19 cellular contexts compared by ENCODE assay signal in genomic region chr18:1253825-1254224, GRCh38.
DNase-seq lines count a peak whose midpoint lies in the region; ATAC-seq, FAIRE-seq and TF ChIP-seq lines count a peak whose summit lies in the region.
"Had no signal": no experiment of that assay in that cellular context is flagged by ENCODE, and none has a peak within 500 bp of the region (broad histone marks: within the 10 kb centered on the region; RNA-seq: fewer than 3 reads in every experiment).

No MANE protein-coding gene starts in this region.

- H3K4me3 ChIP-seq in left lung (no peak overlapping the region), foreskin fibroblast (ENCODE audit: low read depth in 1 of 2, low read length in 2 of 2) (no peak overlapping the region), gastrocnemius medialis (no peak overlapping the region)
- H3K4me3 ChIP-seq: BLaER1 treated with 17β-estradiol and CSF1 and Interleukin-3, amounts not matched to agents 10 nM and 100 nM; GM23338 had no signal

- H3K4me1 ChIP-seq in left lung (no peaks in the 10 kb centered on the region), gastrocnemius medialis (no peaks in the 10 kb centered on the region)
- H3K4me1 ChIP-seq: BLaER1 treated with 17β-estradiol and CSF1 and Interleukin-3, amounts not matched to agents 10 nM and 100 nM had no signal

- peaks cover 0 to 19% of the 10 kb centered on the region in 2 donors for H3K9me3 ChIP-seq in left lung
- H3K9me3 ChIP-seq in gastrocnemius medialis: no peaks in the 10 kb centered on the region
- H3K9me3 ChIP-seq: BLaER1 treated with 17β-estradiol and CSF1 and Interleukin-3, amounts not matched to agents 10 nM and 100 nM had no signal

- intact Hi-C loops in left lung (cut with DNase I) (no loop called here), gastrocnemius medialis (cut with DNase I; ENCODE audit: low total_unique reads) (no loop called here)

- peak; percentile 19 for DNase-seq in NCI-H748 (lab: John Stamatoyannopoulos, UW; ENCODE audit: unreplicated experiment)
- DNase-seq in NCI-H748 treated with DMSO at 0.1 percent for 48 hours (lab: John Stamatoyannopoulos, UW): no peak
- peak; percentile 32 for DNase-seq in SK-MEL-5 (ENCODE audit: low read depth, low spot score)
- DNase-seq in left lung: no peak
- no peak for DNase-seq in urothelium cell line (ENCODE audit: low spot score)
- DNase-seq in foreskin fibroblast: no peak
- no peak for DNase-seq in gastrocnemius medialis
- DNase-seq in NCI-H2107 treated with DMSO at 0.1 percent for 48 hours (lab: John Stamatoyannopoulos, UW; ENCODE audit: unreplicated experiment): no peak
- DNase-seq: 8988T; Calu3; CD8-positive, alpha-beta T cell; DMS79 treated with DMSO at 0.1 percent for 48 hours; GF-D8; HFFc6 had no signal

- FAIRE-seq in urothelium cell line (lab: Jason Lieb, UNC): peak; percentile 30
- FAIRE-seq: H54 had no signal

- no peak for TF ChIP-seq POLR2A in gastrocnemius medialis (IDR thresholded peaks at IDR 0.05)

- in situ Hi-C loops in SK-MEL-5 (cut with HindIII; ENCODE audit: low pct_unique_long_range_greater_than_20kb, low sequenced_read_pairs): no loop called here
- in situ Hi-C loops in gastrocnemius medialis (cut with MboI; ENCODE audit: low sequenced_read_pairs in 4 of 4): no loop called here

- H3K27me3 ChIP-seq in left lung (no peaks in the 10 kb centered on the region), gastrocnemius medialis (no peaks in the 10 kb centered on the region)
- H3K27me3 ChIP-seq: BLaER1 treated with 17β-estradiol and CSF1 and Interleukin-3, amounts not matched to agents 10 nM and 100 nM had no signal

- H3K27ac ChIP-seq in left lung (no peak overlapping the region), gastrocnemius medialis (no peak overlapping the region)
- H3K27ac ChIP-seq: BLaER1 treated with 17β-estradiol and CSF1 and Interleukin-3, amounts not matched to agents 10 nM and 100 nM; HL-60 had no signal

- TF ChIP-seq CTCF in left lung (IDR thresholded peaks at IDR 0.05): no peak
- no peak for TF ChIP-seq CTCF in foreskin fibroblast (IDR thresholded peaks at IDR 0.05; ENCODE audit: low read depth, low read length)
- no peak for TF ChIP-seq CTCF in gastrocnemius medialis (IDR thresholded peaks at IDR 0.05 in 4 of 5, conservative IDR thresholded peaks at IDR 0.05 in 1 of 5)

- ATAC-seq in left lung: peak; percentile 41
- no peak for ATAC-seq in gastrocnemius medialis
- ATAC-seq: CD8-positive, alpha-beta T cell; GM23338; HCT116 had no signal

- no peaks in the 10 kb centered on the region for H3K36me3 ChIP-seq in left lung
- no peaks in the 10 kb centered on the region for H3K36me3 ChIP-seq in gastrocnemius medialis
- H3K36me3 ChIP-seq: BLaER1 treated with 17β-estradiol and CSF1 and Interleukin-3, amounts not matched to agents 10 nM and 100 nM had no signal

Comparison
In these comparisons a context has a peak if more than half of its experiments do, and no peak if none do; other contexts are left out.
1. DNase-seq: peak in NCI-H748 (single experiment) and SK-MEL-5 (single experiment); none in NCI-H748 treated with DMSO at 0.1 percent for 48 hours (single experiment), left lung (0 of 2), urothelium cell line (single experiment), foreskin fibroblast (0 of 2), gastrocnemius medialis (0 of 2) and NCI-H2107 treated with DMSO at 0.1 percent for 48 hours (single experiment).